Comparison of ENCODE assay signal across 33 cellular contexts in genomic region chr16:55948230-55948629, GRCh38.
DNase-seq lines count a peak whose midpoint lies in the region; ATAC-seq, FAIRE-seq and TF ChIP-seq lines count a peak whose summit lies in the region.
"Had no signal": no experiment of that assay in that cellular context is flagged by ENCODE, and none has a peak within 500 bp of the region (broad histone marks: within the 10 kb centered on the region; RNA-seq: fewer than 3 reads in every experiment).

No MANE protein-coding gene starts in this region.

- TF ChIP-seq CTCF in K562 (IDR thresholded peaks at IDR 0.05 in 2 of 3, conservative IDR thresholded peaks at IDR 0.05 in 1 of 3; ENCODE audit: insufficient read depth in 2 of 3, low read depth in 1 of 3, low read length in 3 of 3): no peak
- TF ChIP-seq CTCF in GM10266 (IDR thresholded peaks at IDR 0.05; ENCODE audit: control insufficient read depth, insufficient read depth, low read depth, missing control alignments): no peak

- no peak for FAIRE-seq in K562 (lab: Jason Lieb, UNC)
- FAIRE-seq: A549, colon, endothelial cell of umbilical vein, G401.6, pancreas had no signal

- in situ Hi-C loops in K562 (cut with MboI): loop anchor here (5.0 kb wide), 1 partner anchor 369 kb away; no protein-coding TSS in a partner anchor

- H3K4me2 ChIP-seq in K562 (ENCODE audit: insufficient read depth, low read length): no peak overlapping the region
- H3K4me2 ChIP-seq: A549 had no signal

- 0 out of 2 replicates have a peak, but pooled peaks cover 3% of the 10 kb centered on the region for H4K20me1 ChIP-seq in K562 (replicated peaks; ENCODE audit: control insufficient read depth, insufficient read depth, low read length)

- 3% methylated on average over 6 of the region's 6 CpGs for WGBS in K562 (ENCODE audit: insufficient coverage, low coverage, missing lambda C conversion rate)

- no peak for TF ChIP-seq POLR2A in K562 (conservative IDR thresholded peaks at IDR 0.05)

- no peaks in the 10 kb centered on the region for H3K9me1 ChIP-seq in K562 (ENCODE audit: control insufficient read depth, insufficient read depth, low read length)

- ATAC-seq in K562 (no peak), GM21423 (IDR thresholded peaks at IDR 0.05; ENCODE audit: unreplicated experiment) (no peak)
- ATAC-seq: A549; gastroesophageal sphincter; left colon; pancreas; stimulated activated memory B cell treated with anti-CD40 and anti-IgM and Interleukin-4, amounts not matched to agents 10 μg/mL and 1 μg/mL and 100 μg/mL, for 72 hours had no signal

- 0 out of 4 replicates have a peak, but pooled peaks of 1 of the 2 experiments have one; percentile 6 for TF ChIP-seq RAD21 in K562 (CRISPR knock-in tag; conservative IDR thresholded peaks at IDR 0.05 in 1 of 2, IDR thresholded peaks at IDR 0.05 in 1 of 2)

- H2AFZ ChIP-seq in K562 (ENCODE audit: low read depth, low read length): no peak overlapping the region
- H2AFZ ChIP-seq: GM23248 had no signal

- DNase-seq in NCI-H345 (lab: John Stamatoyannopoulos, UW): peak; percentile 2
- DNase-seq in NCI-H345 treated with DMSO at 0.1 percent for 48 hours (lab: John Stamatoyannopoulos, UW; ENCODE audit: unreplicated experiment): no peak
- DNase-seq in NCI-H1436 (lab: John Stamatoyannopoulos, UW): peak; percentile 8
- peak in 1 of 4 experiments; percentile 18 for DNase-seq in K562 (ENCODE audit: extremely low read depth in 1 of 4, low spot score in 3 of 4)
- DNase-seq in DMS114 treated with DMSO at 0.1 percent for 48 hours (lab: John Stamatoyannopoulos, UW; ENCODE audit: unreplicated experiment): no peak
- no peak for DNase-seq in activated naive CD4-positive, alpha-beta T cell (lab: John Stamatoyannopoulos, UW)
- DNase-seq in GM10266 (ENCODE audit: extremely low spot score): no peak
- DNase-seq: activated CD4-positive, alpha-beta T cell treated with anti-CD3 and anti-CD28 coated beads, Interleukin-2, amount 10 ng/mL, durations not matched to agents 24 days and 14 days; activated gamma-delta T cell treated with Interleukin-2 at 50 U/mL for 16 hours; activated T-cell treated with anti-CD3 and anti-CD28 coated beads, Interleukin-2, amount 50 U/mL, for 24 hours; AML-193; CD4-positive, alpha-beta memory T cell; GM23248; hippocampal formation; immature natural killer cell; Kasumi-1; left colon; NCI-H187; NCI-H82; pancreas; retina; SJCRH30; SW 1271 had no signal

- H3K4me1 ChIP-seq in K562 (replicated peaks in 1 of 2; ENCODE audit: control insufficient read depth in 2 of 2, insufficient read depth in 2 of 2, low read length in 2 of 2): no peaks in the 10 kb centered on the region; a peak in 1 of 5 replicates
- H3K4me1 ChIP-seq: A549, ascending aorta, pancreas, SJCRH30, suprapubic skin had no signal

- BruUV-seq in K562 (replicated peaks; lab: Mats Ljungman, UMichigan): no TSS peak

- intact Hi-C loops in K562 (cut with micrococcal nuclease): loop anchor here (10.0 kb wide), 1 partner anchor 483 kb away; no protein-coding TSS in a partner anchor

- no peaks in the 10 kb centered on the region for H3K27me3 ChIP-seq in K562 (ENCODE audit: control insufficient read depth in 2 of 2, insufficient read depth in 2 of 2, low read length in 2 of 2)
- H3K27me3 ChIP-seq: ascending aorta, gastroesophageal sphincter, SJCRH30, suprapubic skin had no signal

- CTCF ChIA-PET in K562 (lab: Yijun Ruan, JAX; ENCODE audit: low intra/inter-chr PET ratio): interaction anchor here (0.6 kb wide), 1 partner anchor 588 kb away, joined by 3 read pairs; no protein-coding TSS in a partner anchor

- H3K9ac ChIP-seq in K562 (ENCODE audit: insufficient read depth in 1 of 2, low read depth in 2 of 2, low read length in 2 of 2): no peak overlapping the region
- H3K9ac ChIP-seq: GM23248 had no signal

- no peak overlapping the region for H3K4me3 ChIP-seq in K562
- H3K4me3 ChIP-seq: A549, ascending aorta, gastroesophageal sphincter, GM23248, pancreas, SJCRH30, skin epidermis, suprapubic skin had no signal

- H3K36me3 ChIP-seq in K562 (ENCODE audit: control insufficient read depth, insufficient read depth, low read length): no peaks in the 10 kb centered on the region
- H3K36me3 ChIP-seq: ascending aorta, gastroesophageal sphincter, pancreas, SJCRH30, suprapubic skin had no signal

- H3K27ac ChIP-seq in K562 (ENCODE audit: extremely low read depth, low read depth, low read length): no peak overlapping the region
- H3K27ac ChIP-seq: A549, ascending aorta, gastroesophageal sphincter, GM23248, pancreas, SJCRH30, skin epidermis, suprapubic skin had no signal

- no peaks in the 10 kb centered on the region for H3K9me3 ChIP-seq in K562 (replicated peaks; ENCODE audit: control insufficient read depth, insufficient read depth, low read depth, low read length)
- H3K9me3 ChIP-seq: A549, ascending aorta, gastroesophageal sphincter, pancreas, SJCRH30, suprapubic skin had no signal

- no peaks in the 10 kb centered on the region for H3K79me2 ChIP-seq in K562 (ENCODE audit: control insufficient read depth, insufficient read depth, low read length)

- POLR2A ChIA-PET in K562 (lab: Yijun Ruan, JAX): no interaction called here

- TF ChIP-seq EP300 in K562 (IDR thresholded peaks at IDR 0.05; ENCODE audit: low read length): peak; percentile 53

TF ChIP-seq in K562, 482 proteins besides CTCF, POLR2A, EP300 and RAD21 (continues in another document):
- TF ChIP-seq MAFG (tag; conservative IDR thresholded peaks at IDR 0.05): no peak
- peak; percentile 52; the same call in 1 of the 2 replicates for TF ChIP-seq LEF1 (IDR thresholded peaks at IDR 0.05)
- TF ChIP-seq ZNF197 (CRISPR knock-in tag; IDR thresholded peaks at IDR 0.05; ENCODE audit: low read depth): 0 out of 2 replicates have a peak, but pooled peaks have one; percentile 11
- TF ChIP-seq MYBL2 (IDR thresholded peaks at IDR 0.05; ENCODE audit: low read depth): no peak
- no peak for TF ChIP-seq MYBL2 (CRISPR knock-in tag; IDR thresholded peaks at IDR 0.05; ENCODE audit: borderline replicate concordance)
- peak; percentile 59; the same call in 1 of the 2 replicates for TF ChIP-seq SMARCA4 (IDR thresholded peaks at IDR 0.05)

Comparison
In these comparisons a context has a peak if more than half of its experiments do, and no peak if none do; other contexts are left out.
1. DNase-seq: peak in NCI-H345 (single experiment) and NCI-H1436 (single experiment); none in NCI-H345 treated with DMSO at 0.1 percent for 48 hours (single experiment), DMS114 treated with DMSO at 0.1 percent for 48 hours (single experiment), activated naive CD4-positive, alpha-beta T cell (0 of 4) and GM10266 (single experiment).